ENCODE assay signal across 8 cellular contexts in genomic region chr4:39637572-39638357, GRCh38. TPM values are rescaled to one million over a fixed set of nuclear protein-coding genes. Genes with fewer than 3 reads are reported as not detected.
DNase-seq lines count a peak whose midpoint lies in the region; ATAC-seq and TF ChIP-seq lines count a peak whose summit lies in the region.

No MANE protein-coding gene starts in this region.

- CTCF ChIA-PET in BJ (lab: Yijun Ruan, JAX): interaction anchor here (0.6 to 2.8 kb wide), 5 partner anchors 21 to 171 kb away, joined by 3 to 12 read pairs (median 4); no protein-coding TSS in a partner anchor
- CTCF ChIA-PET in T-cell (lab: Charles Lee): interaction anchor here (0.8 to 1.6 kb wide), 4 partner anchors 60 to 340 kb away, joined by 3 to 5 read pairs (median 5); partner anchors contain the start of genes UBE2K (in 1 of the 2) and UGDH (in 1 of the 2)

- H3K9me3 Mint-ChIP-seq in T-cell: no peaks in the 10 kb centered on the region

- H3K36me3 Mint-ChIP-seq in T-cell: no peaks in the 10 kb centered on the region

- POLR2A ChIA-PET in BJ (lab: Charles Lee) (interaction anchor here (0.6 to 1.3 kb wide), 2 partner anchors 110 to 454 kb away, joined by 3 to 8 read pairs; partner anchors contain the start of gene UGDH), T-cell (lab: Charles Lee) (interaction anchor here in 1 of 2 donors (0.5 to 1.2 kb wide), 3 partner anchors 110 to 429 kb away, joined by 4 to 15 read pairs (median 5); partner anchors contain the start of gene UGDH)

- peak overlapping the region; percentile 94 for H3K4me3 ChIP-seq in BJ (ENCODE audit: low read depth, low read length)
- H3K4me3 ChIP-seq in coronary artery: peak overlapping the region; percentile 97

- TF ChIP-seq CTCF in BJ (IDR thresholded peaks at IDR 0.05; ENCODE audit: insufficient read depth, low read depth, low read length) (no peak), coronary artery (IDR thresholded peaks at IDR 0.05) (no peak)

- peaks cover 42 to 49% (median 43%) of the 10 kb centered on the region in 3 donors for H3K4me1 Mint-ChIP-seq in T-cell

- peak overlapping the region; percentile 90 to 93 (median 93) for H3K4me3 Mint-ChIP-seq in T-cell

- no peaks in the 10 kb centered on the region for H3K36me3 ChIP-seq in BJ (ENCODE audit: control insufficient read depth, insufficient read depth, low read length)

- no peaks in the 10 kb centered on the region for H3K27me3 ChIP-seq in BJ (ENCODE audit: control insufficient read depth, insufficient read depth, low read length)

- ATAC-seq in GM19324 (IDR thresholded peaks at IDR 0.05; ENCODE audit: low FRiP score, unreplicated experiment) (peak; percentile 6), T-cell (replicated peaks in 1 of 4) (peak; percentile 17 to 42 (median 30)), left lobe of liver (peak; percentile 27)

- DNase-seq in BJ (ENCODE audit: low read depth): no peak
- peak; percentile 56 for DNase-seq in KG1 (lab: John Stamatoyannopoulos, UW)
- DNase-seq in T-cell: peak in 27 of 34 experiments; percentile 2 to 32 (median 13)
- peak; percentile 83 for DNase-seq in coronary artery (ENCODE audit: low spot score)
- DNase-seq in left lobe of liver (ENCODE audit: low spot score): no peak
- DNase-seq in stimulated activated CD4-positive, alpha-beta T cell treated with anti-CD3 and anti-CD28 coated beads, Interleukin-4, amount 100 ng/mL, for 24 hours: peak; percentile 11
- no peak for DNase-seq in OCI-M2 (lab: John Stamatoyannopoulos, UW; ENCODE audit: unreplicated experiment)

- H3K27ac Mint-ChIP-seq in T-cell: peak overlapping the region; percentile 90 to 95

- H3K27ac ChIP-seq in coronary artery: peak overlapping the region; percentile 92 to 100

- H3K27me3 Mint-ChIP-seq in T-cell: no peaks in the 10 kb centered on the region

RNA-seq across cellular contexts. Expression of gene SMIM14, which starts 0.9 kb away (rescaled TPM):
- polyA plus RNA-seq in BJ (2011; rRNA removed): 25.4 and 41.9 TPM in 2 replicates
- 23.0 and 24.0 TPM in 2 replicates for polyA minus RNA-seq in BJ (2011; rRNA and poly(A)+ RNA removed)
- total RNA-seq in T-cell (10 to 100 TPM in 3 of 5 donors, 1 to 10 TPM in 2; 4.8 to 17.2 (median 15.5) TPM), left lobe of liver (209 TPM)

Comparison
In these comparisons a context has a peak if more than half of its experiments do, and no peak if none do; other contexts are left out.
1. DNase-seq: peak in KG1 (single experiment), T-cell (27 of 34), coronary artery (single experiment) and stimulated activated CD4-positive, alpha-beta T cell treated with anti-CD3 and anti-CD28 coated beads, Interleukin-4, amount 100 ng/mL, for 24 hours (single experiment); none in BJ (single experiment), left lobe of liver (single experiment) and OCI-M2 (single experiment).
2. RNA of gene SMIM14, which starts 0.9 kb away (total RNA-seq): 209 TPM in left lobe of liver (single experiment); 4.8 to 17.2 TPM in T-cell; every median in the first group is over 10 times any median in the second.
3. Peak in every context shown above with its lines, with median percentiles within 50 percentile points of each other: ATAC-seq.